Comparison of ENCODE assay signal across 8 cellular contexts in genomic region chr3:196569003-196569516, GRCh38.
DNase-seq lines count a peak whose midpoint lies in the region; ATAC-seq lines count a peak whose summit lies in the region.

No MANE protein-coding gene starts in this region.

- no peaks in the 10 kb centered on the region for H3K9me3 ChIP-seq in BLaER1
- H3K9me3 ChIP-seq in iPS-20b (ENCODE audit: insufficient read depth, low read depth, low read length): no peaks in the 10 kb centered on the region

- peak overlapping the region; percentile 93 for H3K4me2 ChIP-seq in BLaER1

- DNase-seq in T follicular helper cell (ENCODE audit: low read depth) (peak; percentile 36), astrocyte of the hippocampus (ENCODE audit: low read depth, low spot score) (peak; percentile 69), foreskin melanocyte (no peak)
- DNase-seq in stimulated activated CD4-positive, alpha-beta T cell treated with anti-CD3 and anti-CD28 coated beads, Interleukin-12 subunit alpha, Interleukin-12 subunit beta, amount 100 ng/mL, for 4 hours: peak; percentile 34

- H3K27me3 ChIP-seq in BLaER1 (no peaks in the 10 kb centered on the region), iPS-20b (ENCODE audit: insufficient read depth, low read length) (no peaks in the 10 kb centered on the region)

- peaks cover 20% of the 10 kb centered on the region for H3K36me3 ChIP-seq in BLaER1
- no peaks in the 10 kb centered on the region for H3K36me3 ChIP-seq in iPS-20b (ENCODE audit: insufficient read depth, low read depth, low read length)

- H4K20me1 ChIP-seq in BLaER1: peaks cover 28% of the 10 kb centered on the region

- H3K4me3 ChIP-seq in BLaER1: peak overlapping the region; percentile 96
- peak overlapping the region; percentile 98 for H3K4me3 ChIP-seq in iPS-20b (ENCODE audit: low read length)

- H3K9ac ChIP-seq in BLaER1 (peak overlapping the region; percentile 92), iPS-20b (ENCODE audit: low read depth, low read length) (peak overlapping the region; percentile 74; the same call in 1 of the 2 replicates)

- peak overlapping the region; percentile 83 for H3K27ac ChIP-seq in BLaER1
- no peak overlapping the region for H3K27ac ChIP-seq in iPS-20b (ENCODE audit: low read length)

- ATAC-seq in GM19328 (IDR thresholded peaks at IDR 0.05; ENCODE audit: unreplicated experiment): peak; percentile 34
- peak; percentile 37 for ATAC-seq in HG03460 (IDR thresholded peaks at IDR 0.05; ENCODE audit: unreplicated experiment)

- peaks cover 40% of the 10 kb centered on the region for H3K4me1 ChIP-seq in BLaER1
- H3K4me1 ChIP-seq in iPS-20b (ENCODE audit: insufficient read depth, low read length): no peaks in the 10 kb centered on the region
